1 cellular context compared by ENCODE assay signal in genomic region chr11:128627666-128628342, GRCh38.
TF ChIP-seq lines count a peak whose summit lies in the region.

No MANE protein-coding gene starts in this region.

TF ChIP-seq in GM12878, 131 proteins besides CTCF, POLR2A, EP300 and RAD21 (continued from another document):
- TF ChIP-seq USF1 (IDR thresholded peaks at IDR 0.05; ENCODE audit: borderline replicate concordance, extremely low read length, insufficient read depth, low read depth, low read length) (peak; percentile 45), HDAC6 (IDR thresholded peaks at IDR 0.05; ENCODE audit: unreplicated experiment) (no peak), E4F1 (IDR thresholded peaks at IDR 0.05; ENCODE audit: borderline replicate concordance, partially characterized antibody) (no peak), ZNF274 (IDR thresholded peaks at IDR 0.05; ENCODE audit: insufficient read depth, insufficient read length) (no peak), RAD51 (IDR thresholded peaks at IDR 0.05) (peak; percentile 92), TCF7 (IDR thresholded peaks at IDR 0.05; ENCODE audit: borderline replicate concordance) (no peak), GATAD2B (conservative IDR thresholded peaks at IDR 0.05; ENCODE audit: low read depth) (no peak), CUX1 (IDR thresholded peaks at IDR 0.05; ENCODE audit: insufficient replicate concordance, low read depth, low read length) (no peak), CREB1 (IDR thresholded peaks at IDR 0.05; ENCODE audit: low read depth) (no peak), ZNF622 (IDR thresholded peaks at IDR 0.05) (no peak), BHLHE40 (IDR thresholded peaks at IDR 0.05; ENCODE audit: borderline replicate concordance in 1 of 2, low read depth in 2 of 2, low read length in 1 of 2) (peak in 1 of 2 experiments; percentile 54; a peak in 1 of 4 replicates), JUND (IDR thresholded peaks at IDR 0.05; ENCODE audit: low read depth, low read length) (no peak)
